ENCODE assay signal across 6 cellular contexts in genomic region chr2:109224341-109224740, GRCh38.
DNase-seq lines count a peak whose midpoint lies in the region; ATAC-seq and TF ChIP-seq lines count a peak whose summit lies in the region.
"Not testable (repeated sequence)": the region's sequence is repeated elsewhere in the genome, so short reads cannot be mapped to it uniquely, and the experiment has no call there.

No MANE protein-coding gene starts in this region.

- ATAC-seq in DND-41 (ENCODE audit: insufficient read depth, low read depth): peak; percentile 37; the same call in 1 of the 3 replicates

- H3K27ac ChIP-seq in DND-41 (ENCODE audit: low read length): not testable (repeated sequence)
- H3K27ac ChIP-seq in MM.1S (ENCODE audit: low read length) (peak overlapping the region; percentile 85), neutrophil (peak overlapping the region; percentile 90)

- H3K9me3 Mint-ChIP-seq in activated CD4-positive, alpha-beta memory T cell treated with anti-CD3 and anti-CD28 coated beads, Interleukin-2, amount 10 ng/mL, durations not matched to agents 7 days and 5 days: not testable (repeated sequence)

- peaks cover 13% of the 10 kb centered on the region for H3K4me1 Mint-ChIP-seq in activated CD4-positive, alpha-beta memory T cell treated with anti-CD3 and anti-CD28 coated beads, Interleukin-2, amount 10 ng/mL, durations not matched to agents 7 days and 5 days

- H3K36me3 Mint-ChIP-seq in activated CD4-positive, alpha-beta memory T cell treated with anti-CD3 and anti-CD28 coated beads, Interleukin-2, amount 10 ng/mL, durations not matched to agents 7 days and 5 days (ENCODE audit: low read depth): not testable (repeated sequence)

- H4K20me1 ChIP-seq in DND-41 (ENCODE audit: insufficient read depth, low read length): peaks cover 22% of the 10 kb centered on the region
- not testable (repeated sequence) for H4K20me1 ChIP-seq in MM.1S (ENCODE audit: insufficient read depth, low read length)

- not testable (repeated sequence) for H3K9ac ChIP-seq in DND-41 (ENCODE audit: low read depth, low read length)
- peak overlapping the region; percentile 52; the same call in 1 of the 2 replicates for H3K9ac ChIP-seq in MM.1S (ENCODE audit: low read length)

- not testable (repeated sequence) for H3K4me1 ChIP-seq in DND-41 (ENCODE audit: insufficient read depth, low read length)
- peaks cover 86% of the 10 kb centered on the region for H3K4me1 ChIP-seq in MM.1S (ENCODE audit: low read length)
- H3K4me1 ChIP-seq in neutrophil (ENCODE audit: control insufficient read depth in 1 of 2, insufficient read depth in 1 of 2, low read depth in 1 of 2, low read length in 1 of 2): peaks cover 77 to 79% of the 10 kb centered on the region in 2 experiments

- POLR2A ChIA-PET in activated CD4-positive, alpha-beta memory T cell treated with anti-CD3 and anti-CD28 coated beads, Interleukin-2, amount 10 ng/mL, durations not matched to agents 7 days and 5 days (lab: Charles Lee): interaction anchor here (1.1 to 1.3 kb wide), 2 partner anchors 9 to 19 kb away, joined by 3 to 4 read pairs; no protein-coding TSS in a partner anchor

- H3K27me3 ChIP-seq in DND-41 (ENCODE audit: insufficient read depth, low read length, poor library complexity): peaks cover 63% of the 10 kb centered on the region
- H3K27me3 ChIP-seq in MM.1S (replicated peaks; ENCODE audit: insufficient read depth, low read length); neutrophil: not testable (repeated sequence)

- not testable (repeated sequence) for H3K4me3 Mint-ChIP-seq in activated CD4-positive, alpha-beta memory T cell treated with anti-CD3 and anti-CD28 coated beads, Interleukin-2, amount 10 ng/mL, durations not matched to agents 7 days and 5 days

- not testable (repeated sequence) for H3K9me2 ChIP-seq in MM.1S (replicated peaks; ENCODE audit: insufficient read depth, low read length)

- not testable (repeated sequence) for H3K4me2 ChIP-seq in DND-41 (ENCODE audit: insufficient read depth, low read length); MM.1S (ENCODE audit: low read depth, low read length)

- not testable (repeated sequence) for H3K4me3 ChIP-seq in DND-41 (ENCODE audit: low read depth in 1 of 2, low read length in 2 of 2); MM.1S (ENCODE audit: low read length)
- peak overlapping the region in 1 of 2 experiments; percentile 50 for H3K4me3 ChIP-seq in neutrophil (ENCODE audit: low read depth in 1 of 2, low read length in 1 of 2)

- not testable (repeated sequence) for DNase-seq in DND-41
- DNase-seq in MM.1S: peak; percentile 85
- DNase-seq in activated CD4-positive, alpha-beta memory T cell treated with anti-CD3 and anti-CD28 coated beads, Interleukin-2, amount 10 ng/mL, durations not matched to agents 7 days and 5 days: peak; percentile 13
- DNase-seq in activated effector memory CD4-positive, alpha-beta T cell treated with anti-CD3 and anti-CD28 coated beads, Interleukin-2, amount 50 U/mL, for 16 hours: peak; percentile 28
- peak; percentile 18 for DNase-seq in ecto neural progenitor cell (ENCODE audit: low spot score)

- H3K9me3 ChIP-seq in DND-41 (ENCODE audit: insufficient read depth, low read length, severe bottlenecking); MM.1S (replicated peaks; ENCODE audit: insufficient read depth, low read length); neutrophil: not testable (repeated sequence)

- H3K27me3 Mint-ChIP-seq in activated CD4-positive, alpha-beta memory T cell treated with anti-CD3 and anti-CD28 coated beads, Interleukin-2, amount 10 ng/mL, durations not matched to agents 7 days and 5 days: peaks cover 79% of the 10 kb centered on the region

- CTCF ChIA-PET in activated CD4-positive, alpha-beta memory T cell treated with anti-CD3 and anti-CD28 coated beads, Interleukin-2, amount 10 ng/mL, durations not matched to agents 7 days and 5 days (lab: Charles Lee): interaction anchor here (0.6 to 1.6 kb wide), 2 partner anchors 10 to 25 kb away, joined by 3 read pairs; no protein-coding TSS in a partner anchor

- H3K79me2 ChIP-seq in DND-41 (ENCODE audit: insufficient read depth, low read length): not testable (repeated sequence)
- peaks cover 72% of the 10 kb centered on the region for H3K79me2 ChIP-seq in MM.1S (ENCODE audit: low read length)

- H3K27ac Mint-ChIP-seq in activated CD4-positive, alpha-beta memory T cell treated with anti-CD3 and anti-CD28 coated beads, Interleukin-2, amount 10 ng/mL, durations not matched to agents 7 days and 5 days: not testable (repeated sequence)

- not testable (repeated sequence) for H2AFZ ChIP-seq in DND-41 (ENCODE audit: low read depth, low read length); MM.1S (ENCODE audit: low read length)

- H3K36me3 ChIP-seq in DND-41 (ENCODE audit: insufficient read depth, low read length); MM.1S (replicated peaks; ENCODE audit: insufficient read depth, low read length); neutrophil: not testable (repeated sequence)

- TF ChIP-seq CTCF in DND-41 (IDR thresholded peaks at IDR 0.05; ENCODE audit: borderline replicate concordance, extremely low read depth, low read length, poor library complexity, severe bottlenecking); MM.1S (IDR thresholded peaks at IDR 0.05; ENCODE audit: low read length); neutrophil (IDR thresholded peaks at IDR 0.05): not testable (repeated sequence)

- peaks cover 42% of the 10 kb centered on the region for H3F3A ChIP-seq in MM.1S (ENCODE audit: insufficient read depth, low read length)
